ENCODE assay signal across 15 cellular contexts in the genomic region with DNA sequence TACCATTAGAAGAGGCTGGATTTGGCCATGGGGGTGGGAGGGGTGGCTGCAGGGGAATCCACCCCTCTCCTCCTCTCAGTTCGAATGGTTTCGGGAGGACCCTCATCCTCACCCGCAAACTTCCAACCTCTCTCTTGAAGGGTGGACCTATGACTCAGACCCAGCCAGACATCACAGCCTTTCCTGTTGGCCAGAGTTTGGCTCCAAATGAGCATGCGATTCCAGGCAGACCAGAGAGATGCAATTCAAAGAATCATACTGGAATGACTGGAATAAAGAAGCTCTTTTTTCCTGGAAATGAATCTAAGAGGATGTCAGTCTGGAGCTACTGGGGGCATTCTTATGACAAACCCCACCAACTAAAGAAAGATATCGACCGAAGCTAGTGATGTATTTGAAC.
A peak's percentile ranks its signal among the peaks of the same experiment; 100 is the strongest.
DNase-seq lines count a peak whose midpoint lies in the region; ATAC-seq and TF ChIP-seq lines count a peak whose summit lies in the region.
"Had no signal": no experiment of that assay in that cellular context is flagged by ENCODE, and none has a peak within 500 bp of the region (broad histone marks: within the 10 kb centered on the region; RNA-seq: fewer than 3 reads in every experiment).

No MANE protein-coding gene starts in this region.

- TF ChIP-seq POLR2A in ovary (IDR thresholded peaks at IDR 0.05) = no peak

- intact Hi-C loops in ovary (cut with DNase I) = no loop called here

- H3K36me3 ChIP-seq in MG63 (no peaks in the 10 kb centered on the region), ovary (no peaks in the 10 kb centered on the region)

- H3K27ac ChIP-seq in ovary = no peak overlapping the region
- H3K27ac ChIP-seq: body of pancreas, C4-2B had no signal

- H3K4me3 ChIP-seq in MG63 (no peak overlapping the region), ovary (no peak overlapping the region)
- H3K4me3 ChIP-seq: body of pancreas had no signal

- no peaks in the 10 kb centered on the region for H3K9me3 ChIP-seq in MG63
- no peaks in the 10 kb centered on the region for H3K9me3 ChIP-seq in ovary
- H3K9me3 ChIP-seq: body of pancreas had no signal

- no peak for ATAC-seq in GM21737 (IDR thresholded peaks at IDR 0.05; ENCODE audit: unreplicated experiment)
- ATAC-seq: body of pancreas had no signal

- no peaks in the 10 kb centered on the region for H3K27me3 ChIP-seq in MG63
- H3K27me3 ChIP-seq in ovary = no peaks in the 10 kb centered on the region
- H3K27me3 ChIP-seq: body of pancreas had no signal

- peak; percentile 84 for DNase-seq in AG20443 (ENCODE audit: low spot score)
- DNase-seq in MG63 = peak; percentile 68
- DNase-seq in fibroblast of gingiva (ENCODE audit: low read depth) = peak; percentile 23
- peak in 4 of 5 donors; percentile 9 to 45 (median 28) for DNase-seq in ovary
- no peak for DNase-seq in occipital lobe (lab: John Stamatoyannopoulos, UW)
- no peak for DNase-seq in NCI-H1092 (lab: John Stamatoyannopoulos, UW)
- DNase-seq in SIG-M5 treated with dmso at 0.1 percent for 504 hours (lab: John Stamatoyannopoulos, UW; ENCODE audit: unreplicated experiment) = no peak
- DNase-seq: activated CD4-positive, alpha-beta T cell treated with anti-CD3 and anti-CD28 coated beads, Interleukin-2, amount 10 ng/mL, durations not matched to agents 7 days and 5 days; midbrain; NCI-H446; stimulated activated CD4-positive, alpha-beta T cell treated with anti-CD3 and anti-CD28 coated beads, Interleukin-2, amount 100 ng/mL, for 48 hours; T-helper 1 cell had no signal

- no peak for TF ChIP-seq CTCF in ovary (IDR thresholded peaks at IDR 0.05)

- 7 to 22% (median 14%) methylated on average over 6 of the region's 6 CpGs for WGBS in ovary, 3 donors

- TF ChIP-seq EP300 in ovary (IDR thresholded peaks at IDR 0.05) = no peak

- H3K4me1 ChIP-seq in ovary (ENCODE audit: insufficient read depth) = peaks cover 3% of the 10 kb centered on the region

Comparison
In these comparisons a context has a peak if more than half of its experiments do, and no peak if none do; other contexts are left out.
1. DNase-seq: peak in AG20443 (single experiment), MG63 (single experiment), fibroblast of gingiva (single experiment) and ovary (4 of 5); none in occipital lobe (single experiment), NCI-H1092 (single experiment) and SIG-M5 treated with dmso at 0.1 percent for 504 hours (single experiment).